24 cellular contexts compared by ENCODE assay signal in the genomic region with DNA sequence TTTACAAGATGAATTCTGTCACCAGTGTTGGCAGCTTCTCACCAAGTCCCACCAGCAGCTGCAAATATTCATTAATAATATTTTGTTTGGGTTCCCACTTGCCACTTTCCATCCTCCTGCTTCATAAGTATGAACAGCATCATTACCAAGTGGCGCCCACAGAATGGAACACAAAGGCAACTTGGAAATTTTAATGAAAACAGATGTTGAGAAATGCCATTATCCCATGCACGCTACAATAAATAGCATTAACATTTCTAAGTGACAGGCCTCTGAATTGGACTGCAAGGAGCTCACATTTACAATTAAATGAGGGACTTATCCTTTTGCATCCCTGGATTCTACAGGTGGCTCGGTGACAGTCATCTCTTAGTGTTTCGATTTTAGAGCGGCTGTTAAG.
"Had no signal": no experiment of that assay in that cellular context is flagged by ENCODE, and none has a peak within 500 bp of the region (broad histone marks: within the 10 kb centered on the region; RNA-seq: fewer than 3 reads in every experiment).

No MANE protein-coding gene starts in this region.

- H3K27ac ChIP-seq: adrenal gland, PC-9, RWPE1 had no signal

- H3K4me3 ChIP-seq: adrenal gland, MG63, PC-9 had no signal

- H2AFZ ChIP-seq: PC-9 had no signal

- H3K9me3 ChIP-seq: adrenal gland, MG63 had no signal

- H3K36me3 ChIP-seq: adrenal gland, MG63 had no signal

- H3K27me3 ChIP-seq: adrenal gland, MG63 had no signal

- H3K4me1 ChIP-seq: adrenal gland had no signal

- DNase-seq: activated CD4-positive, alpha-beta memory T cell treated with anti-CD3 and anti-CD28 coated beads for 36 hours; activated CD4-positive, alpha-beta T cell treated with anti-CD3 and anti-CD28 coated beads for 4 hours; activated CD4-positive, alpha-beta T cell treated with anti-CD3 and anti-CD28 coated beads, Interleukin-2, amount 50 U/mL, for 1 hour; activated CD4-positive, CD25-positive, alpha-beta regulatory T cell treated with anti-CD3 and anti-CD28 coated beads, Interleukin-2, amount 50 U/mL, for 72 hours; activated CD8-positive, alpha-beta memory T cell treated with anti-CD3 and anti-CD28 coated beads, Interleukin-2, amount 50 U/mL, for 4 hours; activated gamma-delta T cell treated with Interleukin-2 at 50 U/mL for 16 hours; activated naive CD4-positive, alpha-beta T cell treated with anti-CD3 and anti-CD28 coated beads for 36 hours; activated T-cell treated with anti-CD3 and anti-CD28 coated beads for 4 hours; activated T-cell treated with anti-CD3 and anti-CD28 coated beads, Interleukin-2, amount 50 U/mL, for 4 hours; adrenal gland; caudate nucleus; cerebellar nuclear complex; cortex of kidney; Kasumi-1; MG63; NCI-H1048; NCI-H1694; NCI-H226; NCI-H446 treated with DMSO at 0.1 percent for 48 hours; NK-92 treated with Interleukin-12 subunit alpha and Interleukin-12 subunit beta, amount 100 ng/mL, for 24 hours; PC-9; SIG-M5; T1000 had no signal

- H3K4me2 ChIP-seq: PC-9 had no signal
